ENCODE assay signal across 1 cellular context in the genomic region with DNA sequence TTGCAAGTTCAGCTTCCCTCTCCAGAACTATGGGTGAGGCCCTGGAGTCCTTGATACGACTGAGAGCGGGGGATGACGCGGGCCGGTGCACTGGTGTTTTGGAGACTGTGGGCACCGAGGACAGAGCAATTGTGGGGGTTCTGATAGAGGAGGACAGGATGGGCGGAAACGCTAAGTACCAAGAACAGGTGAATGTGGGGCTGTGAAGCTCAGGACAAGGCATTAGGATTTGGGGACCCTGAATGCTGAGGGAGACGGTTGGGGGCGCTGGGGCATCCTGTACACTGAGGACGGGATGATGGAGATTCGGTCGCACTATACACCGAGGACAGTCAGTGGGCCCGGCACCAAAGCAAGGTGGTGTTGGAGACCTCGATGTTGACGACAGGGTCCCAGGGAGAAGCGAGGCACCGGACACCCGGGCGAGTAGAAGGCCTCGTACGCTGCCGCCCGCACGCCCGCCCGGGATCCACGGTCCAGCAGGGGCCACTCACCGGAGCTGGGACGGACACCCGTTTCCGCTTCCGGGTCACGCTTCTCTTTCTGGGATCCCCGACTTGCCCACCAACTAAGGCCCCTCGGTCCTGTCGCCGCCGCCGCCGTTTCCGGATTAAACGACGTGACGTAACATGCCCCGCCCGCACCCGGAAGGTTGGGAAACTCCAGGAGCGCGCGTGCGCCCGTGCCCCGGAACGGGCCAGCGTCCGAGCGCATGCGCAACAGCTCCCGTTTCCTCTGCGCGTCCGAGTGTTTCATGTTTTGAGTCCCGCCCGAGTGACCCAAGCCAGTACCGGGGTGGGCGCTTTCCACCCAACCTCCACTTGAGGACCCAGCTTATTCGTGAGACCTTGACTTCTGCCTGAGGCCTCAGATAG.
TF ChIP-seq lines count a peak whose summit lies in the region.

A gene (minus strand): TSS at position 612 of the 875 bp plus-strand sequence. CDS start 893 bp downstream, outside the sequence.

TF ChIP-seq in K562, 482 proteins besides CTCF, POLR2A, EP300 and RAD21 (continued from another document and continues in another):
- TF ChIP-seq, protein P1, sequence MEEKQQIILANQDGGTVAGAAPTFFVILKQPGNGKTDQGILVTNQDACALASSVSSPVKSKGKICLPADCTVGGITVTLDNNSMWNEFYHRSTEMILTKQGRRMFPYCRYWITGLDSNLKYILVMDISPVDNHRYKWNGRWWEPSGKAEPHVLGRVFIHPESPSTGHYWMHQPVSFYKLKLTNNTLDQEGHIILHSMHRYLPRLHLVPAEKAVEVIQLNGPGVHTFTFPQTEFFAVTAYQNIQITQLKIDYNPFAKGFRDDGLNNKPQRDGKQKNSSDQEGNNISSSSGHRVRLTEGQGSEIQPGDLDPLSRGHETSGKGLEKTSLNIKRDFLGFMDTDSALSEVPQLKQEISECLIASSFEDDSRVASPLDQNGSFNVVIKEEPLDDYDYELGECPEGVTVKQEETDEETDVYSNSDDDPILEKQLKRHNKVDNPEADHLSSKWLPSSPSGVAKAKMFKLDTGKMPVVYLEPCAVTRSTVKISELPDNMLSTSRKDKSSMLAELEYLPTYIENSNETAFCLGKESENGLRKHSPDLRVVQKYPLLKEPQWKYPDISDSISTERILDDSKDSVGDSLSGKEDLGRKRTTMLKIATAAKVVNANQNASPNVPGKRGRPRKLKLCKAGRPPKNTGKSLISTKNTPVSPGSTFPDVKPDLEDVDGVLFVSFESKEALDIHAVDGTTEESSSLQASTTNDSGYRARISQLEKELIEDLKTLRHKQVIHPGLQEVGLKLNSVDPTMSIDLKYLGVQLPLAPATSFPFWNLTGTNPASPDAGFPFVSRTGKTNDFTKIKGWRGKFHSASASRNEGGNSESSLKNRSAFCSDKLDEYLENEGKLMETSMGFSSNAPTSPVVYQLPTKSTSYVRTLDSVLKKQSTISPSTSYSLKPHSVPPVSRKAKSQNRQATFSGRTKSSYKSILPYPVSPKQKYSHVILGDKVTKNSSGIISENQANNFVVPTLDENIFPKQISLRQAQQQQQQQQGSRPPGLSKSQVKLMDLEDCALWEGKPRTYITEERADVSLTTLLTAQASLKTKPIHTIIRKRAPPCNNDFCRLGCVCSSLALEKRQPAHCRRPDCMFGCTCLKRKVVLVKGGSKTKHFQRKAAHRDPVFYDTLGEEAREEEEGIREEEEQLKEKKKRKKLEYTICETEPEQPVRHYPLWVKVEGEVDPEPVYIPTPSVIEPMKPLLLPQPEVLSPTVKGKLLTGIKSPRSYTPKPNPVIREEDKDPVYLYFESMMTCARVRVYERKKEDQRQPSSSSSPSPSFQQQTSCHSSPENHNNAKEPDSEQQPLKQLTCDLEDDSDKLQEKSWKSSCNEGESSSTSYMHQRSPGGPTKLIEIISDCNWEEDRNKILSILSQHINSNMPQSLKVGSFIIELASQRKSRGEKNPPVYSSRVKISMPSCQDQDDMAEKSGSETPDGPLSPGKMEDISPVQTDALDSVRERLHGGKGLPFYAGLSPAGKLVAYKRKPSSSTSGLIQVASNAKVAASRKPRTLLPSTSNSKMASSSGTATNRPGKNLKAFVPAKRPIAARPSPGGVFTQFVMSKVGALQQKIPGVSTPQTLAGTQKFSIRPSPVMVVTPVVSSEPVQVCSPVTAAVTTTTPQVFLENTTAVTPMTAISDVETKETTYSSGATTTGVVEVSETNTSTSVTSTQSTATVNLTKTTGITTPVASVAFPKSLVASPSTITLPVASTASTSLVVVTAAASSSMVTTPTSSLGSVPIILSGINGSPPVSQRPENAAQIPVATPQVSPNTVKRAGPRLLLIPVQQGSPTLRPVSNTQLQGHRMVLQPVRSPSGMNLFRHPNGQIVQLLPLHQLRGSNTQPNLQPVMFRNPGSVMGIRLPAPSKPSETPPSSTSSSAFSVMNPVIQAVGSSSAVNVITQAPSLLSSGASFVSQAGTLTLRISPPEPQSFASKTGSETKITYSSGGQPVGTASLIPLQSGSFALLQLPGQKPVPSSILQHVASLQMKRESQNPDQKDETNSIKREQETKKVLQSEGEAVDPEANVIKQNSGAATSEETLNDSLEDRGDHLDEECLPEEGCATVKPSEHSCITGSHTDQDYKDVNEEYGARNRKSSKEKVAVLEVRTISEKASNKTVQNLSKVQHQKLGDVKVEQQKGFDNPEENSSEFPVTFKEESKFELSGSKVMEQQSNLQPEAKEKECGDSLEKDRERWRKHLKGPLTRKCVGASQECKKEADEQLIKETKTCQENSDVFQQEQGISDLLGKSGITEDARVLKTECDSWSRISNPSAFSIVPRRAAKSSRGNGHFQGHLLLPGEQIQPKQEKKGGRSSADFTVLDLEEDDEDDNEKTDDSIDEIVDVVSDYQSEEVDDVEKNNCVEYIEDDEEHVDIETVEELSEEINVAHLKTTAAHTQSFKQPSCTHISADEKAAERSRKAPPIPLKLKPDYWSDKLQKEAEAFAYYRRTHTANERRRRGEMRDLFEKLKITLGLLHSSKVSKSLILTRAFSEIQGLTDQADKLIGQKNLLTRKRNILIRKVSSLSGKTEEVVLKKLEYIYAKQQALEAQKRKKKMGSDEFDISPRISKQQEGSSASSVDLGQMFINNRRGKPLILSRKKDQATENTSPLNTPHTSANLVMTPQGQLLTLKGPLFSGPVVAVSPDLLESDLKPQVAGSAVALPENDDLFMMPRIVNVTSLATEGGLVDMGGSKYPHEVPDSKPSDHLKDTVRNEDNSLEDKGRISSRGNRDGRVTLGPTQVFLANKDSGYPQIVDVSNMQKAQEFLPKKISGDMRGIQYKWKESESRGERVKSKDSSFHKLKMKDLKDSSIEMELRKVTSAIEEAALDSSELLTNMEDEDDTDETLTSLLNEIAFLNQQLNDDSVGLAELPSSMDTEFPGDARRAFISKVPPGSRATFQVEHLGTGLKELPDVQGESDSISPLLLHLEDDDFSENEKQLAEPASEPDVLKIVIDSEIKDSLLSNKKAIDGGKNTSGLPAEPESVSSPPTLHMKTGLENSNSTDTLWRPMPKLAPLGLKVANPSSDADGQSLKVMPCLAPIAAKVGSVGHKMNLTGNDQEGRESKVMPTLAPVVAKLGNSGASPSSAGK (IDR thresholded peaks at IDR 0.05) = no peak; the same call in 1 of the 2 replicates
- TF ChIP-seq NFXL1 (CRISPR knock-in tag; IDR thresholded peaks at IDR 0.05) (no peak), CREM (IDR thresholded peaks at IDR 0.05; ENCODE audit: low read depth) (peak; percentile 96), FUS (optimal IDR thresholded peaks at IDR 0.05; ENCODE audit: low read depth, low read length) (no peak), ZNF764 (CRISPR knock-in tag; IDR thresholded peaks at IDR 0.05; ENCODE audit: low read depth) (no peak), BMI1 (IDR thresholded peaks at IDR 0.05; ENCODE audit: low read length) (no peak), TAL1 (IDR thresholded peaks at IDR 0.05) (no peak), PTRF (tag; IDR thresholded peaks at IDR 0.05) (no peak), ZNF239 (CRISPR knock-in tag; IDR thresholded peaks at IDR 0.05) (no peak), SUPT5H (IDR thresholded peaks at IDR 0.05) (peak; percentile 89)
- TF ChIP-seq, protein P2, sequence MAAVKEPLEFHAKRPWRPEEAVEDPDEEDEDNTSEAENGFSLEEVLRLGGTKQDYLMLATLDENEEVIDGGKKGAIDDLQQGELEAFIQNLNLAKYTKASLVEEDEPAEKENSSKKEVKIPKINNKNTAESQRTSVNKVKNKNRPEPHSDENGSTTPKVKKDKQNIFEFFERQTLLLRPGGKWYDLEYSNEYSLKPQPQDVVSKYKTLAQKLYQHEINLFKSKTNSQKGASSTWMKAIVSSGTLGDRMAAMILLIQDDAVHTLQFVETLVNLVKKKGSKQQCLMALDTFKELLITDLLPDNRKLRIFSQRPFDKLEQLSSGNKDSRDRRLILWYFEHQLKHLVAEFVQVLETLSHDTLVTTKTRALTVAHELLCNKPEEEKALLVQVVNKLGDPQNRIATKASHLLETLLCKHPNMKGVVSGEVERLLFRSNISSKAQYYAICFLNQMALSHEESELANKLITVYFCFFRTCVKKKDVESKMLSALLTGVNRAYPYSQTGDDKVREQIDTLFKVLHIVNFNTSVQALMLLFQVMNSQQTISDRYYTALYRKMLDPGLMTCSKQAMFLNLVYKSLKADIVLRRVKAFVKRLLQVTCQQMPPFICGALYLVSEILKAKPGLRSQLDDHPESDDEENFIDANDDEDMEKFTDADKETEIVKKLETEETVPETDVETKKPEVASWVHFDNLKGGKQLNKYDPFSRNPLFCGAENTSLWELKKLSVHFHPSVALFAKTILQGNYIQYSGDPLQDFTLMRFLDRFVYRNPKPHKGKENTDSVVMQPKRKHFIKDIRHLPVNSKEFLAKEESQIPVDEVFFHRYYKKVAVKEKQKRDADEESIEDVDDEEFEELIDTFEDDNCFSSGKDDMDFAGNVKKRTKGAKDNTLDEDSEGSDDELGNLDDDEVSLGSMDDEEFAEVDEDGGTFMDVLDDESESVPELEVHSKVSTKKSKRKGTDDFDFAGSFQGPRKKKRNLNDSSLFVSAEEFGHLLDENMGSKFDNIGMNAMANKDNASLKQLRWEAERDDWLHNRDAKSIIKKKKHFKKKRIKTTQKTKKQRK (IDR thresholded peaks at IDR 0.05; ENCODE audit: borderline replicate concordance, low read depth, low read length) = no peak
- TF ChIP-seq, protein P3, sequence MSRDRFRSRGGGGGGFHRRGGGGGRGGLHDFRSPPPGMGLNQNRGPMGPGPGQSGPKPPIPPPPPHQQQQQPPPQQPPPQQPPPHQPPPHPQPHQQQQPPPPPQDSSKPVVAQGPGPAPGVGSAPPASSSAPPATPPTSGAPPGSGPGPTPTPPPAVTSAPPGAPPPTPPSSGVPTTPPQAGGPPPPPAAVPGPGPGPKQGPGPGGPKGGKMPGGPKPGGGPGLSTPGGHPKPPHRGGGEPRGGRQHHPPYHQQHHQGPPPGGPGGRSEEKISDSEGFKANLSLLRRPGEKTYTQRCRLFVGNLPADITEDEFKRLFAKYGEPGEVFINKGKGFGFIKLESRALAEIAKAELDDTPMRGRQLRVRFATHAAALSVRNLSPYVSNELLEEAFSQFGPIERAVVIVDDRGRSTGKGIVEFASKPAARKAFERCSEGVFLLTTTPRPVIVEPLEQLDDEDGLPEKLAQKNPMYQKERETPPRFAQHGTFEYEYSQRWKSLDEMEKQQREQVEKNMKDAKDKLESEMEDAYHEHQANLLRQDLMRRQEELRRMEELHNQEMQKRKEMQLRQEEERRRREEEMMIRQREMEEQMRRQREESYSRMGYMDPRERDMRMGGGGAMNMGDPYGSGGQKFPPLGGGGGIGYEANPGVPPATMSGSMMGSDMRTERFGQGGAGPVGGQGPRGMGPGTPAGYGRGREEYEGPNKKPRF (IDR thresholded peaks at IDR 0.05; ENCODE audit: low read depth, low read length) = no peak
- TF ChIP-seq, protein P4, sequence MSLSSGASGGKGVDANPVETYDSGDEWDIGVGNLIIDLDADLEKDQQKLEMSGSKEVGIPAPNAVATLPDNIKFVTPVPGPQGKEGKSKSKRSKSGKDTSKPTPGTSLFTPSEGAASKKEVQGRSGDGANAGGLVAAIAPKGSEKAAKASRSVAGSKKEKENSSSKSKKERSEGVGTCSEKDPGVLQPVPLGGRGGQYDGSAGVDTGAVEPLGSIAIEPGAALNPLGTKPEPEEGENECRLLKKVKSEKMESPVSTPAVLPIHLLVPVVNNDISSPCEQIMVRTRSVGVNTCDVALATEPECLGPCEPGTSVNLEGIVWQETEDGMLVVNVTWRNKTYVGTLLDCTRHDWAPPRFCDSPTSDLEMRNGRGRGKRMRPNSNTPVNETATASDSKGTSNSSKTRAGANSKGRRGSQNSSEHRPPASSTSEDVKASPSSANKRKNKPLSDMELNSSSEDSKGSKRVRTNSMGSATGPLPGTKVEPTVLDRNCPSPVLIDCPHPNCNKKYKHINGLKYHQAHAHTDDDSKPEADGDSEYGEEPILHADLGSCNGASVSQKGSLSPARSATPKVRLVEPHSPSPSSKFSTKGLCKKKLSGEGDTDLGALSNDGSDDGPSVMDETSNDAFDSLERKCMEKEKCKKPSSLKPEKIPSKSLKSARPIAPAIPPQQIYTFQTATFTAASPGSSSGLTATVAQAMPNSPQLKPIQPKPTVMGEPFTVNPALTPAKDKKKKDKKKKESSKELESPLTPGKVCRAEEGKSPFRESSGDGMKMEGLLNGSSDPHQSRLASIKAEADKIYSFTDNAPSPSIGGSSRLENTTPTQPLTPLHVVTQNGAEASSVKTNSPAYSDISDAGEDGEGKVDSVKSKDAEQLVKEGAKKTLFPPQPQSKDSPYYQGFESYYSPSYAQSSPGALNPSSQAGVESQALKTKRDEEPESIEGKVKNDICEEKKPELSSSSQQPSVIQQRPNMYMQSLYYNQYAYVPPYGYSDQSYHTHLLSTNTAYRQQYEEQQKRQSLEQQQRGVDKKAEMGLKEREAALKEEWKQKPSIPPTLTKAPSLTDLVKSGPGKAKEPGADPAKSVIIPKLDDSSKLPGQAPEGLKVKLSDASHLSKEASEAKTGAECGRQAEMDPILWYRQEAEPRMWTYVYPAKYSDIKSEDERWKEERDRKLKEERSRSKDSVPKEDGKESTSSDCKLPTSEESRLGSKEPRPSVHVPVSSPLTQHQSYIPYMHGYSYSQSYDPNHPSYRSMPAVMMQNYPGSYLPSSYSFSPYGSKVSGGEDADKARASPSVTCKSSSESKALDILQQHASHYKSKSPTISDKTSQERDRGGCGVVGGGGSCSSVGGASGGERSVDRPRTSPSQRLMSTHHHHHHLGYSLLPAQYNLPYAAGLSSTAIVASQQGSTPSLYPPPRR (CRISPR knock-in tag; IDR thresholded peaks at IDR 0.05; ENCODE audit: borderline replicate concordance) = no peak
- TF ChIP-seq, protein P5, sequence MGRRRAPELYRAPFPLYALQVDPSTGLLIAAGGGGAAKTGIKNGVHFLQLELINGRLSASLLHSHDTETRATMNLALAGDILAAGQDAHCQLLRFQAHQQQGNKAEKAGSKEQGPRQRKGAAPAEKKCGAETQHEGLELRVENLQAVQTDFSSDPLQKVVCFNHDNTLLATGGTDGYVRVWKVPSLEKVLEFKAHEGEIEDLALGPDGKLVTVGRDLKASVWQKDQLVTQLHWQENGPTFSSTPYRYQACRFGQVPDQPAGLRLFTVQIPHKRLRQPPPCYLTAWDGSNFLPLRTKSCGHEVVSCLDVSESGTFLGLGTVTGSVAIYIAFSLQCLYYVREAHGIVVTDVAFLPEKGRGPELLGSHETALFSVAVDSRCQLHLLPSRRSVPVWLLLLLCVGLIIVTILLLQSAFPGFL (CRISPR knock-in tag; IDR thresholded peaks at IDR 0.05) = no peak
- TF ChIP-seq, protein P6, sequence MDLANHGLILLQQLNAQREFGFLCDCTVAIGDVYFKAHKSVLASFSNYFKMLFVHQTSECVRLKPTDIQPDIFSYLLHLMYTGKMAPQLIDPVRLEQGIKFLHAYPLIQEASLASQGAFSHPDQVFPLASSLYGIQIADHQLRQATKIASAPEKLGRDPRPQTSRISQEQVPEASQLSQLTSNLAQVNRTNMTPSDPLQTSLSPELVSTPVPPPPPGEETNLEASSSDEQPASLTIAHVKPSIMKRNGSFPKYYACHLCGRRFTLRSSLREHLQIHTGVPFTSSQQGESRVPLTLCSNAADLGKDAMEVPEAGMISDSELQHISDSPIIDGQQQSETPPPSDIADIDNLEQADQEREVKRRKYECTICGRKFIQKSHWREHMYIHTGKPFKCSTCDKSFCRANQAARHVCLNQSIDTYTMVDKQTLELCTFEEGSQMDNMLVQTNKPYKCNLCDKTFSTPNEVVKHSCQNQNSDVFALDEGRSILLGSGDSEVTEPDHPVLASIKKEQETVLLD (IDR thresholded peaks at IDR 0.05) = peak; percentile 99
- TF ChIP-seq, protein P7, sequence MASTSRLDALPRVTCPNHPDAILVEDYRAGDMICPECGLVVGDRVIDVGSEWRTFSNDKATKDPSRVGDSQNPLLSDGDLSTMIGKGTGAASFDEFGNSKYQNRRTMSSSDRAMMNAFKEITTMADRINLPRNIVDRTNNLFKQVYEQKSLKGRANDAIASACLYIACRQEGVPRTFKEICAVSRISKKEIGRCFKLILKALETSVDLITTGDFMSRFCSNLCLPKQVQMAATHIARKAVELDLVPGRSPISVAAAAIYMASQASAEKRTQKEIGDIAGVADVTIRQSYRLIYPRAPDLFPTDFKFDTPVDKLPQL (IDR thresholded peaks at IDR 0.05; ENCODE audit: extremely low read depth, insufficient read length) = no peak
